ENCODE assay signal across 8 cellular contexts in genomic region chr3:128192131-128192530, GRCh38.
"Had no signal": no experiment of that assay in that cellular context is flagged by ENCODE, and none has a peak within 500 bp of the region (broad histone marks: within the 10 kb centered on the region; RNA-seq: fewer than 3 reads in every experiment).

No MANE protein-coding gene starts in this region.

- ATAC-seq: K562 had no signal

- H3K9ac ChIP-seq: GM23248 had no signal

- H3K9me3 Mint-ChIP-seq: H9 had no signal

- H3K27ac Mint-ChIP-seq: H9 had no signal

- DNase-seq: GM23248, GOT3, H9, HCEC 1CT, IMR-90 had no signal

- H3K4me3 ChIP-seq: GM23248, K562 had no signal

- H3K27ac ChIP-seq: GM23248 had no signal

- H3K4me3 Mint-ChIP-seq: H9 had no signal

- H2AFZ ChIP-seq: GM23248 had no signal

- FAIRE-seq: H54, HTR-8/SVneo, K562 had no signal
